ENCODE assay signal across 22 cellular contexts in genomic region chr5:85681871-85682270, GRCh38.
"Had no signal": no experiment of that assay in that cellular context is flagged by ENCODE, and none has a peak within 500 bp of the region (broad histone marks: within the 10 kb centered on the region; RNA-seq: fewer than 3 reads in every experiment).

No MANE protein-coding gene starts in this region.

- H3K4me1 ChIP-seq: heart left ventricle, left lung, right lobe of liver, suprapubic skin, transverse colon, upper lobe of right lung, uterus had no signal

- H3K4me3 Mint-ChIP-seq: effector memory CD8-positive, alpha-beta T cell; naive thymus-derived CD8-positive, alpha-beta T cell; nephron progenitor cell; stimulated activated naive CD8-positive, alpha-beta T cell treated with anti-CD3 and anti-CD28 coated beads, Interleukin-15, amount 100 ng/mL, for 72 hours had no signal

- H3K27ac ChIP-seq: coronary artery, heart left ventricle, hepatocyte, left lung, ovary, right lobe of liver, suprapubic skin, transverse colon, upper lobe of right lung, uterus had no signal

- H3K27me3 Mint-ChIP-seq: effector memory CD8-positive, alpha-beta T cell; naive thymus-derived CD8-positive, alpha-beta T cell; stimulated activated naive CD8-positive, alpha-beta T cell treated with anti-CD3 and anti-CD28 coated beads, Interleukin-15, amount 100 ng/mL, for 72 hours had no signal

- DNase-seq: effector memory CD8-positive, alpha-beta T cell; heart left ventricle; left cardiac atrium; left lung; naive thymus-derived CD8-positive, alpha-beta T cell; nephron progenitor cell; occipital lobe; ovary; right lobe of liver; small intestine; stimulated activated CD4-positive, alpha-beta T cell treated with anti-CD3 and anti-CD28 coated beads, Interleukin-12 subunit alpha, Interleukin-12 subunit beta, amount 100 ng/mL, for 4 hours; stimulated activated CD4-positive, alpha-beta T cell treated with anti-CD3 and anti-CD28 coated beads, Interleukin-1b, Interleukin-23, amount 100 ng/mL, for 48 hours; stimulated activated CD4-positive, alpha-beta T cell treated with anti-CD3 and anti-CD28 coated beads, Interleukin-4, amount 100 ng/mL, for 1 hour; stimulated activated CD8-positive, alpha-beta memory T cell treated with anti-CD3 and anti-CD28 coated beads, Interleukin-4, amount 100 ng/mL, for 48 hours; stimulated activated naive CD4-positive, alpha-beta T cell; stimulated activated naive CD8-positive, alpha-beta T cell treated with anti-CD3 and anti-CD28 coated beads, Interleukin-15, amount 100 ng/mL, for 72 hours; transverse colon; upper lobe of right lung; uterus had no signal

- H3K9me3 ChIP-seq: left lung, ovary, right lobe of liver, suprapubic skin, transverse colon, upper lobe of right lung, uterus had no signal

- H3K4me1 Mint-ChIP-seq: naive thymus-derived CD8-positive, alpha-beta T cell; nephron progenitor cell; stimulated activated naive CD8-positive, alpha-beta T cell treated with anti-CD3 and anti-CD28 coated beads, Interleukin-15, amount 100 ng/mL, for 72 hours had no signal

- H3K4me3 ChIP-seq: coronary artery, heart left ventricle, hepatocyte, left lung, ovary, right lobe of liver, suprapubic skin, transverse colon, upper lobe of right lung, uterus had no signal

- H3K4me2 ChIP-seq: hepatocyte had no signal

- H3K27ac Mint-ChIP-seq: effector memory CD8-positive, alpha-beta T cell; naive thymus-derived CD8-positive, alpha-beta T cell; nephron progenitor cell; stimulated activated naive CD8-positive, alpha-beta T cell treated with anti-CD3 and anti-CD28 coated beads, Interleukin-15, amount 100 ng/mL, for 72 hours had no signal

- H3K27me3 ChIP-seq: heart left ventricle, hepatocyte, left lung, ovary, right lobe of liver, suprapubic skin, transverse colon, upper lobe of right lung, uterus had no signal

- ATAC-seq: effector memory CD8-positive, alpha-beta T cell; heart left ventricle; left cardiac atrium; left lung; naive thymus-derived CD8-positive, alpha-beta T cell; right lobe of liver; stimulated activated naive CD8-positive, alpha-beta T cell treated with anti-CD3 and anti-CD28 coated beads, Interleukin-15, amount 100 ng/mL, for 72 hours; upper lobe of right lung had no signal

- H3K79me2 ChIP-seq: hepatocyte had no signal

- H3K9me3 Mint-ChIP-seq: nephron progenitor cell; stimulated activated naive CD8-positive, alpha-beta T cell treated with anti-CD3 and anti-CD28 coated beads, Interleukin-15, amount 100 ng/mL, for 72 hours had no signal

- H2AFZ ChIP-seq: hepatocyte had no signal

- H3K36me3 ChIP-seq: heart left ventricle, left lung, ovary, right lobe of liver, suprapubic skin, transverse colon, upper lobe of right lung, uterus had no signal

- H3K36me3 Mint-ChIP-seq: naive thymus-derived CD8-positive, alpha-beta T cell had no signal
